8 cellular contexts compared by ENCODE assay signal in genomic region chr7:818031-818699, GRCh38. TPM values are rescaled to one million over a fixed set of nuclear protein-coding genes. Genes with fewer than 3 reads are reported as not detected.
A peak's percentile ranks its signal among the peaks of the same experiment; 100 is the strongest.
DNase-seq lines count a peak whose midpoint lies in the region; TF ChIP-seq lines count a peak whose summit lies in the region.

No MANE protein-coding gene starts in this region.

- TF ChIP-seq CTCF in choroid plexus epithelial cell (conservative IDR thresholded peaks at IDR 0.05; ENCODE audit: low read depth, low read length), result peak; percentile 44
- TF ChIP-seq CTCF in neural crest cell (conservative IDR thresholded peaks at IDR 0.05), result peak; percentile 58

- H3K9me3 ChIP-seq in NT2/D1 (ENCODE audit: insufficient read depth, low read length), result no peaks in the 10 kb centered on the region

- POLR2A ChIA-PET in activated CD4-positive, alpha-beta T cell treated with anti-CD3 and anti-CD28 coated beads, Interleukin-2, amount 10 ng/mL, durations not matched to agents 7 days and 5 days (lab: Charles Lee), result interaction anchor here (0.6 kb wide), 1 partner anchor 13 kb away, joined by 3 read pairs; no protein-coding TSS in a partner anchor

- H3K27me3 ChIP-seq in NT2/D1 (ENCODE audit: insufficient read depth, insufficient read length), result no peaks in the 10 kb centered on the region

- peaks cover 10% of the 10 kb centered on the region for H3K4me1 ChIP-seq in NT2/D1 (ENCODE audit: insufficient read depth, insufficient read length)

- H3K27ac Mint-ChIP-seq in activated CD4-positive, alpha-beta T cell treated with anti-CD3 and anti-CD28 coated beads, Interleukin-2, amount 10 ng/mL, durations not matched to agents 7 days and 5 days, result peak overlapping the region; percentile 37
- H3K27ac Mint-ChIP-seq in neural crest cell (ENCODE audit: unreplicated experiment), result no peak overlapping the region

- DNase-seq in activated CD4-positive, alpha-beta T cell treated with anti-CD3 and anti-CD28 coated beads, Interleukin-2, amount 10 ng/mL, durations not matched to agents 7 days and 5 days, result peak; percentile 21
- DNase-seq in activated CD4-positive, alpha-beta T cell treated with anti-CD3 and anti-CD28 coated beads for 48 hours, result no peak
- no peak for DNase-seq in NT2/D1 (ENCODE audit: low read depth, low spot score)
- peak; percentile 66 for DNase-seq in choroid plexus epithelial cell (ENCODE audit: low read depth)
- DNase-seq in neural crest cell (ENCODE audit: low read depth, low spot score), result no peak
- DNase-seq in NCI-H1436 treated with DMSO at 0.1 percent for 48 hours (lab: John Stamatoyannopoulos, UW), result no peak
- DNase-seq in stimulated activated CD4-positive, alpha-beta T cell treated with anti-CD3 and anti-CD28 coated beads, Interleukin-2, amount 100 ng/mL, for 48 hours, result no peak
- DNase-seq in head of caudate nucleus, result no peak

- H3K4me3 Mint-ChIP-seq in activated CD4-positive, alpha-beta T cell treated with anti-CD3 and anti-CD28 coated beads, Interleukin-2, amount 10 ng/mL, durations not matched to agents 7 days and 5 days, result peak overlapping the region; percentile 84
- peak overlapping the region; percentile 91 for H3K4me3 Mint-ChIP-seq in neural crest cell

- intact Hi-C loops in head of caudate nucleus (cut with DNase I), result no loop called here

- peak overlapping the region; percentile 13 for H3K4me3 ChIP-seq in NT2/D1 (ENCODE audit: insufficient read length, low read depth)
- H3K4me3 ChIP-seq in choroid plexus epithelial cell (ENCODE audit: low read depth, low read length), result no peak overlapping the region

- CTCF ChIA-PET in activated CD4-positive, alpha-beta T cell treated with anti-CD3 and anti-CD28 coated beads, Interleukin-2, amount 10 ng/mL, durations not matched to agents 7 days and 5 days (lab: Charles Lee), result interaction anchor here (0.8 to 1.2 kb wide), 3 partner anchors 10 to 55 kb away, joined by 3 to 4 read pairs (median 3); partner anchors contain the start of gene SUN1

- H3K27me3 Mint-ChIP-seq in activated CD4-positive, alpha-beta T cell treated with anti-CD3 and anti-CD28 coated beads, Interleukin-2, amount 10 ng/mL, durations not matched to agents 7 days and 5 days, result peaks cover 16% of the 10 kb centered on the region
- peaks cover 21% of the 10 kb centered on the region for H3K27me3 Mint-ChIP-seq in neural crest cell (ENCODE audit: low read depth)

- no peak overlapping the region for H3K9ac ChIP-seq in NT2/D1 (ENCODE audit: insufficient read length, low read depth)

- H3K9me3 Mint-ChIP-seq in activated CD4-positive, alpha-beta T cell treated with anti-CD3 and anti-CD28 coated beads, Interleukin-2, amount 10 ng/mL, durations not matched to agents 7 days and 5 days, result no peaks in the 10 kb centered on the region
- H3K9me3 Mint-ChIP-seq in neural crest cell, result no peaks in the 10 kb centered on the region

- peaks cover 48% of the 10 kb centered on the region for H3K4me1 Mint-ChIP-seq in activated CD4-positive, alpha-beta T cell treated with anti-CD3 and anti-CD28 coated beads, Interleukin-2, amount 10 ng/mL, durations not matched to agents 7 days and 5 days
- H3K4me1 Mint-ChIP-seq in neural crest cell, result peaks cover 52% of the 10 kb centered on the region

- peaks cover 26% of the 10 kb centered on the region for H3K36me3 Mint-ChIP-seq in activated CD4-positive, alpha-beta T cell treated with anti-CD3 and anti-CD28 coated beads, Interleukin-2, amount 10 ng/mL, durations not matched to agents 7 days and 5 days (ENCODE audit: low read depth)
- H3K36me3 Mint-ChIP-seq in neural crest cell (ENCODE audit: low read depth), result no peaks in the 10 kb centered on the region

- H3K36me3 ChIP-seq in NT2/D1 (ENCODE audit: insufficient read depth, insufficient read length, low read length), result peaks cover 14% of the 10 kb centered on the region

RNA-seq across cellular contexts. Expression of gene SUN1, which starts 14.1 kb away (rescaled TPM):
- total RNA-seq in activated CD4-positive, alpha-beta T cell treated with anti-CD3 and anti-CD28 coated beads, Interleukin-2, amount 10 ng/mL, durations not matched to agents 7 days and 5 days, result 10 to 100 TPM; 76.8 to 78.5 TPM
- total RNA-seq in neural crest cell, result 99.9 and 101 TPM in 2 replicates

RNA-seq across cellular contexts. Expression of gene GET4, which starts 58.2 kb away (rescaled TPM):
- total RNA-seq in activated CD4-positive, alpha-beta T cell treated with anti-CD3 and anti-CD28 coated beads, Interleukin-2, amount 10 ng/mL, durations not matched to agents 7 days and 5 days, result 10 to 100 TPM; 32.1 to 36.3 TPM
- 50.4 and 55.2 TPM in 2 replicates for total RNA-seq in neural crest cell

Comparison
In these comparisons a context has a peak if more than half of its experiments do, and no peak if none do; other contexts are left out.
1. DNase-seq: peak in activated CD4-positive, alpha-beta T cell treated with anti-CD3 and anti-CD28 coated beads, Interleukin-2, amount 10 ng/mL, durations not matched to agents 7 days and 5 days (single experiment) and choroid plexus epithelial cell (single experiment); none in activated CD4-positive, alpha-beta T cell treated with anti-CD3 and anti-CD28 coated beads for 48 hours (single experiment), NT2/D1 (single experiment), neural crest cell (single experiment), NCI-H1436 treated with DMSO at 0.1 percent for 48 hours (single experiment), stimulated activated CD4-positive, alpha-beta T cell treated with anti-CD3 and anti-CD28 coated beads, Interleukin-2, amount 100 ng/mL, for 48 hours (0 of 2) and head of caudate nucleus (0 of 42).